ENCODE assay signal across 26 cellular contexts in genomic region chr10:91829268-91829667, GRCh38.
"Had no signal": no experiment of that assay in that cellular context is flagged by ENCODE, and none has a peak within 500 bp of the region (broad histone marks: within the 10 kb centered on the region; RNA-seq: fewer than 3 reads in every experiment).

No MANE protein-coding gene starts in this region.

- H3K27me3 ChIP-seq: heart right ventricle, hepatocyte, neural progenitor cell, ovary, right atrium auricular region, right lobe of liver, stomach, testis, thyroid gland, transverse colon, upper lobe of left lung had no signal

- H3K27me3 Mint-ChIP-seq: naive B cell; progenitor cell of endocrine pancreas; stimulated activated naive B cell treated with anti-CD40 and anti-IgM and Interleukin-4, amounts not matched to agents 10 μg/mL and 1 μg/mL and 100 μg/mL, for 72 hours had no signal

- H3K9me3 ChIP-seq: heart right ventricle, left ventricle myocardium inferior, ovary, right atrium auricular region, right lobe of liver, stomach, testis, thyroid gland, transverse colon, upper lobe of left lung had no signal

- H3K4me1 ChIP-seq: heart right ventricle, neural progenitor cell, right atrium auricular region, right lobe of liver, stomach, testis, thyroid gland, transverse colon, upper lobe of left lung had no signal

- H3K4me3 ChIP-seq: heart right ventricle, hepatocyte, left ventricle myocardium inferior, lung, neural progenitor cell, ovary, right atrium auricular region, right lobe of liver, smooth muscle cell, stomach, testis, thyroid gland, transverse colon, upper lobe of left lung had no signal

- H3K4me1 Mint-ChIP-seq: mesothelial cell of epicardium, naive B cell, natural killer cell, nephron progenitor cell, neural progenitor cell had no signal

- H3K27ac ChIP-seq: heart right ventricle, hepatocyte, left ventricle myocardium inferior, neural progenitor cell, ovary, right atrium auricular region, right lobe of liver, stomach, testis, thyroid gland, transverse colon, upper lobe of left lung had no signal

- H3K27ac Mint-ChIP-seq: mesothelial cell of epicardium; natural killer cell; nephron progenitor cell; neural progenitor cell; progenitor cell of endocrine pancreas; stimulated activated naive B cell treated with anti-CD40 and anti-IgM and Interleukin-4, amounts not matched to agents 10 μg/mL and 1 μg/mL and 100 μg/mL, for 72 hours had no signal

- H3K36me3 ChIP-seq: ovary had no signal

- H3K9me3 Mint-ChIP-seq: mesothelial cell of epicardium; naive B cell; natural killer cell; nephron progenitor cell; neural progenitor cell; stimulated activated naive B cell treated with anti-CD40 and anti-IgM and Interleukin-4, amounts not matched to agents 10 μg/mL and 1 μg/mL and 100 μg/mL, for 72 hours had no signal

- DNase-seq: heart right ventricle; islet precursor cell; left ventricle myocardium inferior; mesendoderm; naive B cell; natural killer cell; nephron progenitor cell; ovary; right lobe of liver; stimulated activated CD4-positive, alpha-beta T cell treated with anti-CD3 and anti-CD28 coated beads, Interleukin-1b, Interleukin-23, amount 100 ng/mL, for 48 hours; stimulated activated CD4-positive, alpha-beta T cell treated with anti-CD3 and anti-CD28 coated beads, Interleukin-2, amount 100 ng/mL, for 48 hours; stimulated activated CD4-positive, alpha-beta T cell treated with anti-CD3 and anti-CD28 coated beads, Interleukin-4, amount 100 ng/mL, for 4 hours; stimulated activated CD8-positive, alpha-beta memory T cell treated with anti-CD3 and anti-CD28 coated beads, Interleukin-4, amount 100 ng/mL, for 48 hours; stimulated activated naive B cell treated with anti-CD40 and anti-IgM and Interleukin-4, amounts not matched to agents 10 μg/mL and 1 μg/mL and 100 μg/mL, for 72 hours; stomach; testis; thyroid gland; transverse colon; upper lobe of left lung had no signal

- H3K4me3 Mint-ChIP-seq: mesothelial cell of epicardium; naive B cell; natural killer cell; nephron progenitor cell; neural progenitor cell; stimulated activated naive B cell treated with anti-CD40 and anti-IgM and Interleukin-4, amounts not matched to agents 10 μg/mL and 1 μg/mL and 100 μg/mL, for 72 hours had no signal
